In the genomic region with DNA sequence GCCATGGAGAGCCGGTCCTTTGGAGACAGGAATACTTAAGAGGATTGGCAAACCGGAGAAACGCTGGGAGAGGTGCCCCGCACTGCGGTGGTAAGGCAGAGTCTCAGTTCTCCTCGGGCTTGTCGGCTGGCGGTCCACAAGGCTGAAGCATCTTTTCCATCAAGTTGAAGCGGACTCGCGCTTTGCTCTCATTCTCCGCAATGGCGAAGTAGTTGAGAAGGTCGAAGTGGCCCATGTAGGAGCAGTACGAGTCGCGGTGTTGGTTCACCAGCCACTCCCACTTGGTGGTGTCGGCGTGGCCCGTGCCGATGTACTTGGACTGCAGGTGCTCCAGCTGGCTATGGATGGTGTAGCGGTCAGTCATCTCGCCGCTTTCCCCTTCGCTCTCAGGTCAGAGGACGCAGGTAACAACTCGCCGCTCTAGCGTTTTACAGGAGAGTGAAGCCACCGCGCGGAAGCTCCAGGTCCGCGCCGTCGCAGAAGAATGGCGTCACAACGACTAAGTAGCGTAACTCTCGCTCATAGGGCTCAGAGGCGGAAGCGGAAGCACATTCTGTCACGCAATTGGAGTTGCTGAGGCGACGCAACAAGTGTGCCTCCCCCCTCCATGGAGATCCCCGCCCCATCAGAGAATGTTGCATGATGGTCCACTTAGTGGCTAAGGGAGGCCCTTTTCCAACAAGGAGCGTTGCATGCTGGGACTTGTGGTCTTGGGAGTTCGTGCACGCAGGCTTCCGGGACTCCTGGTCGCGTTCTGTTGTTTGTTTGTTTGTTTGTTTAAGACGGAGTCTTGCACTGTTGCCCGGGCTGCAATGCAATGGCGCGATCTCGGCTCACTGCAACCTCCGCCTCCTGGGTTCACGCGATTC, we compare ENCODE assay signal across 1 cellular context.
TF ChIP-seq lines count a peak whose summit lies in the region.

A gene (minus strand): TSS at position 440 of the 869 bp plus-strand sequence. CDS start 76 bp downstream, at position 364.

TF ChIP-seq in HEK293, 187 proteins besides CTCF, POLR2A, EP300 and RAD21 (continued from another document and continues in another):
- TF ChIP-seq, protein P1, sequence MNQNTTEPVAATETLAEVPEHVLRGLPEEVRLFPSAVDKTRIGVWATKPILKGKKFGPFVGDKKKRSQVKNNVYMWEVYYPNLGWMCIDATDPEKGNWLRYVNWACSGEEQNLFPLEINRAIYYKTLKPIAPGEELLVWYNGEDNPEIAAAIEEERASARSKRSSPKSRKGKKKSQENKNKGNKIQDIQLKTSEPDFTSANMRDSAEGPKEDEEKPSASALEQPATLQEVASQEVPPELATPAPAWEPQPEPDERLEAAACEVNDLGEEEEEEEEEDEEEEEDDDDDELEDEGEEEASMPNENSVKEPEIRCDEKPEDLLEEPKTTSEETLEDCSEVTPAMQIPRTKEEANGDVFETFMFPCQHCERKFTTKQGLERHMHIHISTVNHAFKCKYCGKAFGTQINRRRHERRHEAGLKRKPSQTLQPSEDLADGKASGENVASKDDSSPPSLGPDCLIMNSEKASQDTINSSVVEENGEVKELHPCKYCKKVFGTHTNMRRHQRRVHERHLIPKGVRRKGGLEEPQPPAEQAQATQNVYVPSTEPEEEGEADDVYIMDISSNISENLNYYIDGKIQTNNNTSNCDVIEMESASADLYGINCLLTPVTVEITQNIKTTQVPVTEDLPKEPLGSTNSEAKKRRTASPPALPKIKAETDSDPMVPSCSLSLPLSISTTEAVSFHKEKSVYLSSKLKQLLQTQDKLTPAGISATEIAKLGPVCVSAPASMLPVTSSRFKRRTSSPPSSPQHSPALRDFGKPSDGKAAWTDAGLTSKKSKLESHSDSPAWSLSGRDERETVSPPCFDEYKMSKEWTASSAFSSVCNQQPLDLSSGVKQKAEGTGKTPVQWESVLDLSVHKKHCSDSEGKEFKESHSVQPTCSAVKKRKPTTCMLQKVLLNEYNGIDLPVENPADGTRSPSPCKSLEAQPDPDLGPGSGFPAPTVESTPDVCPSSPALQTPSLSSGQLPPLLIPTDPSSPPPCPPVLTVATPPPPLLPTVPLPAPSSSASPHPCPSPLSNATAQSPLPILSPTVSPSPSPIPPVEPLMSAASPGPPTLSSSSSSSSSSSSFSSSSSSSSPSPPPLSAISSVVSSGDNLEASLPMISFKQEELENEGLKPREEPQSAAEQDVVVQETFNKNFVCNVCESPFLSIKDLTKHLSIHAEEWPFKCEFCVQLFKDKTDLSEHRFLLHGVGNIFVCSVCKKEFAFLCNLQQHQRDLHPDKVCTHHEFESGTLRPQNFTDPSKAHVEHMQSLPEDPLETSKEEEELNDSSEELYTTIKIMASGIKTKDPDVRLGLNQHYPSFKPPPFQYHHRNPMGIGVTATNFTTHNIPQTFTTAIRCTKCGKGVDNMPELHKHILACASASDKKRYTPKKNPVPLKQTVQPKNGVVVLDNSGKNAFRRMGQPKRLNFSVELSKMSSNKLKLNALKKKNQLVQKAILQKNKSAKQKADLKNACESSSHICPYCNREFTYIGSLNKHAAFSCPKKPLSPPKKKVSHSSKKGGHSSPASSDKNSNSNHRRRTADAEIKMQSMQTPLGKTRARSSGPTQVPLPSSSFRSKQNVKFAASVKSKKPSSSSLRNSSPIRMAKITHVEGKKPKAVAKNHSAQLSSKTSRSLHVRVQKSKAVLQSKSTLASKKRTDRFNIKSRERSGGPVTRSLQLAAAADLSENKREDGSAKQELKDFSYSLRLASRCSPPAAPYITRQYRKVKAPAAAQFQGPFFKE (tag by site-specific recombination; IDR thresholded peaks at IDR 0.05; ENCODE audit: borderline replicate concordance) = no peak
- TF ChIP-seq ZNF558 (tag by site-specific recombination; IDR thresholded peaks at IDR 0.05) (no peak), ZNF138 (tag by site-specific recombination; IDR thresholded peaks at IDR 0.05; ENCODE audit: borderline replicate concordance) (no peak), ZBTB21 (tag by site-specific recombination; IDR thresholded peaks at IDR 0.05) (peak; percentile 97), HOXC10 (CRISPR knock-in tag; IDR thresholded peaks at IDR 0.05) (peak; percentile 80; the same call in 1 of the 2 replicates), SCRT2 (tag by site-specific recombination; IDR thresholded peaks at IDR 0.05) (peak; percentile 100), ZNF791 (tag by site-specific recombination; IDR thresholded peaks at IDR 0.05) (no peak), ZSCAN30 (tag by site-specific recombination; IDR thresholded peaks at IDR 0.05) (peak; percentile 20; the same call in 1 of the 2 replicates), SP3 (tag by site-specific recombination; IDR thresholded peaks at IDR 0.05) (peak; percentile 99), ZNF585B (tag by site-specific recombination; IDR thresholded peaks at IDR 0.05) (no peak), FEZF1 (tag by site-specific recombination; IDR thresholded peaks at IDR 0.05) (peak; percentile 27; the same call in 1 of the 2 replicates), ZNF658 (tag by site-specific recombination; IDR thresholded peaks at IDR 0.05) (no peak), KLF9 (tag by site-specific recombination; IDR thresholded peaks at IDR 0.05; ENCODE audit: low read depth) (peak; percentile 85), KLF10 (tag by site-specific recombination; IDR thresholded peaks at IDR 0.05) (0 out of 2 replicates have a peak, but pooled peaks have one; percentile 14), ZNF16 (tag by site-specific recombination; IDR thresholded peaks at IDR 0.05; ENCODE audit: low read depth) (no peak), EGR2 (tag by site-specific recombination; IDR thresholded peaks at IDR 0.05; ENCODE audit: low read depth) (no peak), ZNF155 (tag by site-specific recombination; IDR thresholded peaks at IDR 0.05) (no peak), HOXA7 (CRISPR knock-in tag; IDR thresholded peaks at IDR 0.05; ENCODE audit: borderline replicate concordance) (no peak), ZNF202 (tag by site-specific recombination; IDR thresholded peaks at IDR 0.05; ENCODE audit: borderline replicate concordance) (no peak), ZNF157 (tag by site-specific recombination; IDR thresholded peaks at IDR 0.05) (no peak), ZNF501 (tag by site-specific recombination; IDR thresholded peaks at IDR 0.05) (peak; percentile 85), ZNF266 (tag by site-specific recombination; IDR thresholded peaks at IDR 0.05; ENCODE audit: low read depth) (no peak), ZBTB17 (tag by site-specific recombination; IDR thresholded peaks at IDR 0.05) (peak; percentile 96), ZNF302 (tag by site-specific recombination; IDR thresholded peaks at IDR 0.05; ENCODE audit: low read depth) (no peak), KLF1 (tag by site-specific recombination; IDR thresholded peaks at IDR 0.05) (peak; percentile 79), ZNF561 (tag by site-specific recombination; IDR thresholded peaks at IDR 0.05; ENCODE audit: borderline replicate concordance) (no peak)
- TF ChIP-seq, protein P2, sequence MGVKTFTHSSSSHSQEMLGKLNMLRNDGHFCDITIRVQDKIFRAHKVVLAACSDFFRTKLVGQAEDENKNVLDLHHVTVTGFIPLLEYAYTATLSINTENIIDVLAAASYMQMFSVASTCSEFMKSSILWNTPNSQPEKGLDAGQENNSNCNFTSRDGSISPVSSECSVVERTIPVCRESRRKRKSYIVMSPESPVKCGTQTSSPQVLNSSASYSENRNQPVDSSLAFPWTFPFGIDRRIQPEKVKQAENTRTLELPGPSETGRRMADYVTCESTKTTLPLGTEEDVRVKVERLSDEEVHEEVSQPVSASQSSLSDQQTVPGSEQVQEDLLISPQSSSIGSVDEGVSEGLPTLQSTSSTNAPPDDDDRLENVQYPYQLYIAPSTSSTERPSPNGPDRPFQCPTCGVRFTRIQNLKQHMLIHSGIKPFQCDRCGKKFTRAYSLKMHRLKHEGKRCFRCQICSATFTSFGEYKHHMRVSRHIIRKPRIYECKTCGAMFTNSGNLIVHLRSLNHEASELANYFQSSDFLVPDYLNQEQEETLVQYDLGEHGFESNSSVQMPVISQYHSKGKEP (tag by site-specific recombination; IDR thresholded peaks at IDR 0.05) = no peak
- TF ChIP-seq, protein P3, sequence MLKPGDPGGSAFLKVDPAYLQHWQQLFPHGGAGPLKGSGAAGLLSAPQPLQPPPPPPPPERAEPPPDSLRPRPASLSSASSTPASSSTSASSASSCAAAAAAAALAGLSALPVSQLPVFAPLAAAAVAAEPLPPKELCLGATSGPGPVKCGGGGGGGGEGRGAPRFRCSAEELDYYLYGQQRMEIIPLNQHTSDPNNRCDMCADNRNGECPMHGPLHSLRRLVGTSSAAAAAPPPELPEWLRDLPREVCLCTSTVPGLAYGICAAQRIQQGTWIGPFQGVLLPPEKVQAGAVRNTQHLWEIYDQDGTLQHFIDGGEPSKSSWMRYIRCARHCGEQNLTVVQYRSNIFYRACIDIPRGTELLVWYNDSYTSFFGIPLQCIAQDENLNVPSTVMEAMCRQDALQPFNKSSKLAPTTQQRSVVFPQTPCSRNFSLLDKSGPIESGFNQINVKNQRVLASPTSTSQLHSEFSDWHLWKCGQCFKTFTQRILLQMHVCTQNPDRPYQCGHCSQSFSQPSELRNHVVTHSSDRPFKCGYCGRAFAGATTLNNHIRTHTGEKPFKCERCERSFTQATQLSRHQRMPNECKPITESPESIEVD (tag by site-specific recombination; IDR thresholded peaks at IDR 0.05) = no peak
- TF ChIP-seq, protein P4, sequence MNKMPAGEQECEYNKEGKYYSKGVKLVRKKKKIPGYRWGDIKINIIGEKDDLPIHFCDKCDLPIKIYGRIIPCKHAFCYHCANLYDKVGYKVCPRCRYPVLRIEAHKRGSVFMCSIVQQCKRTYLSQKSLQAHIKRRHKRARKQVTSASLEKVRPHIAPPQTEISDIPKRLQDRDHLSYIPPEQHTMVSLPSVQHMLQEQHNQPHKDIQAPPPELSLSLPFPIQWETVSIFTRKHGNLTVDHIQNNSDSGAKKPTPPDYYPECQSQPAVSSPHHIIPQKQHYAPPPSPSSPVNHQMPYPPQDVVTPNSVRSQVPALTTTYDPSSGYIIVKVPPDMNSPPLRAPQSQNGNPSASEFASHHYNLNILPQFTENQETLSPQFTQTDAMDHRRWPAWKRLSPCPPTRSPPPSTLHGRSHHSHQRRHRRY (tag by site-specific recombination; IDR thresholded peaks at IDR 0.05) = no peak
- TF ChIP-seq, protein P5, sequence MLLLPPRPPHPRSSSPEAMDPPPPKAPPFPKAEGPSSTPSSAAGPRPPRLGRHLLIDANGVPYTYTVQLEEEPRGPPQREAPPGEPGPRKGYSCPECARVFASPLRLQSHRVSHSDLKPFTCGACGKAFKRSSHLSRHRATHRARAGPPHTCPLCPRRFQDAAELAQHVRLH (tag by site-specific recombination; IDR thresholded peaks at IDR 0.05) = peak; percentile 78
- TF ChIP-seq, protein P6, sequence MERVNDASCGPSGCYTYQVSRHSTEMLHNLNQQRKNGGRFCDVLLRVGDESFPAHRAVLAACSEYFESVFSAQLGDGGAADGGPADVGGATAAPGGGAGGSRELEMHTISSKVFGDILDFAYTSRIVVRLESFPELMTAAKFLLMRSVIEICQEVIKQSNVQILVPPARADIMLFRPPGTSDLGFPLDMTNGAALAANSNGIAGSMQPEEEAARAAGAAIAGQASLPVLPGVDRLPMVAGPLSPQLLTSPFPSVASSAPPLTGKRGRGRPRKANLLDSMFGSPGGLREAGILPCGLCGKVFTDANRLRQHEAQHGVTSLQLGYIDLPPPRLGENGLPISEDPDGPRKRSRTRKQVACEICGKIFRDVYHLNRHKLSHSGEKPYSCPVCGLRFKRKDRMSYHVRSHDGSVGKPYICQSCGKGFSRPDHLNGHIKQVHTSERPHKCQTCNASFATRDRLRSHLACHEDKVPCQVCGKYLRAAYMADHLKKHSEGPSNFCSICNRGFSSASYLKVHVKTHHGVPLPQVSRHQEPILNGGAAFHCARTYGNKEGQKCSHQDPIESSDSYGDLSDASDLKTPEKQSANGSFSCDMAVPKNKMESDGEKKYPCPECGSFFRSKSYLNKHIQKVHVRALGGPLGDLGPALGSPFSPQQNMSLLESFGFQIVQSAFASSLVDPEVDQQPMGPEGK (tag by site-specific recombination; IDR thresholded peaks at IDR 0.05) = peak; percentile 97
- TF ChIP-seq, protein P7, sequence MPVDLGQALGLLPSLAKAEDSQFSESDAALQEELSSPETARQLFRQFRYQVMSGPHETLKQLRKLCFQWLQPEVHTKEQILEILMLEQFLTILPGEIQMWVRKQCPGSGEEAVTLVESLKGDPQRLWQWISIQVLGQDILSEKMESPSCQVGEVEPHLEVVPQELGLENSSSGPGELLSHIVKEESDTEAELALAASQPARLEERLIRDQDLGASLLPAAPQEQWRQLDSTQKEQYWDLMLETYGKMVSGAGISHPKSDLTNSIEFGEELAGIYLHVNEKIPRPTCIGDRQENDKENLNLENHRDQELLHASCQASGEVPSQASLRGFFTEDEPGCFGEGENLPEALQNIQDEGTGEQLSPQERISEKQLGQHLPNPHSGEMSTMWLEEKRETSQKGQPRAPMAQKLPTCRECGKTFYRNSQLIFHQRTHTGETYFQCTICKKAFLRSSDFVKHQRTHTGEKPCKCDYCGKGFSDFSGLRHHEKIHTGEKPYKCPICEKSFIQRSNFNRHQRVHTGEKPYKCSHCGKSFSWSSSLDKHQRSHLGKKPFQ (tag by site-specific recombination; IDR thresholded peaks at IDR 0.05) = no peak
- TF ChIP-seq, protein P8, sequence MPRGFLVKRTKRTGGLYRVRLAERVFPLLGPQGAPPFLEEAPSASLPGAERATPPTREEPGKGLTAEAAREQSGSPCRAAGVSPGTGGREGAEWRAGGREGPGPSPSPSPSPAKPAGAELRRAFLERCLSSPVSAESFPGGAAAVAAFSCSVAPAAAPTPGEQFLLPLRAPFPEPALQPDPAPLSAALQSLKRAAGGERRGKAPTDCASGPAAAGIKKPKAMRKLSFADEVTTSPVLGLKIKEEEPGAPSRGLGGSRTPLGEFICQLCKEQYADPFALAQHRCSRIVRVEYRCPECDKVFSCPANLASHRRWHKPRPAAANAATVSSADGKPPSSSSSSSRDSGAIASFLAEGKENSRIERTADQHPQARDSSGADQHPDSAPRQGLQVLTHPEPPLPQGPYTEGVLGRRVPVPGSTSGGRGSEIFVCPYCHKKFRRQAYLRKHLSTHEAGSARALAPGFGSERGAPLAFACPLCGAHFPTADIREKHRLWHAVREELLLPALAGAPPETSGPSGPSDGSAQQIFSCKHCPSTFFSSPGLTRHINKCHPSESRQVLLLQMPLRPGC (tag by site-specific recombination; IDR thresholded peaks at IDR 0.05) = peak; percentile 51
- TF ChIP-seq, protein P9, sequence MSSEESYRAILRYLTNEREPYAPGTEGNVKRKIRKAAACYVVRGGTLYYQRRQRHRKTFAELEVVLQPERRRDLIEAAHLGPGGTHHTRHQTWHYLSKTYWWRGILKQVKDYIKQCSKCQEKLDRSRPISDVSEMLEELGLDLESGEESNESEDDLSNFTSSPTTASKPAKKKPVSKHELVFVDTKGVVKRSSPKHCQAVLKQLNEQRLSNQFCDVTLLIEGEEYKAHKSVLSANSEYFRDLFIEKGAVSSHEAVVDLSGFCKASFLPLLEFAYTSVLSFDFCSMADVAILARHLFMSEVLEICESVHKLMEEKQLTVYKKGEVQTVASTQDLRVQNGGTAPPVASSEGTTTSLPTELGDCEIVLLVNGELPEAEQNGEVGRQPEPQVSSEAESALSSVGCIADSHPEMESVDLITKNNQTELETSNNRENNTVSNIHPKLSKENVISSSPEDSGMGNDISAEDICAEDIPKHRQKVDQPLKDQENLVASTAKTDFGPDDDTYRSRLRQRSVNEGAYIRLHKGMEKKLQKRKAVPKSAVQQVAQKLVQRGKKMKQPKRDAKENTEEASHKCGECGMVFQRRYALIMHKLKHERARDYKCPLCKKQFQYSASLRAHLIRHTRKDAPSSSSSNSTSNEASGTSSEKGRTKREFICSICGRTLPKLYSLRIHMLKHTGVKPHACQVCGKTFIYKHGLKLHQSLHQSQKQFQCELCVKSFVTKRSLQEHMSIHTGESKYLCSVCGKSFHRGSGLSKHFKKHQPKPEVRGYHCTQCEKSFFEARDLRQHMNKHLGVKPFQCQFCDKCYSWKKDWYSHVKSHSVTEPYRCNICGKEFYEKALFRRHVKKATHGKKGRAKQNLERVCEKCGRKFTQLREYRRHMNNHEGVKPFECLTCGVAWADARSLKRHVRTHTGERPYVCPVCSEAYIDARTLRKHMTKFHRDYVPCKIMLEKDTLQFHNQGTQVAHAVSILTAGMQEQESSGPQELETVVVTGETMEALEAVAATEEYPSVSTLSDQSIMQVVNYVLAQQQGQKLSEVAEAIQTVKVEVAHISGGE (tag by site-specific recombination; conservative IDR thresholded peaks at IDR 0.05; ENCODE audit: low read depth) = peak; percentile 27; the same call in 1 of the 2 replicates
